ENCODE assay signal across 28 cellular contexts in genomic region chr11:95305726-95306522, GRCh38.
DNase-seq lines count a peak whose midpoint lies in the region; ATAC-seq and TF ChIP-seq lines count a peak whose summit lies in the region.
"Had no signal": no experiment of that assay in that cellular context is flagged by ENCODE, and none has a peak within 500 bp of the region (broad histone marks: within the 10 kb centered on the region; RNA-seq: fewer than 3 reads in every experiment).

No MANE protein-coding gene starts in this region.

- no peak overlapping the region for H3K4me3 Mint-ChIP-seq in neural progenitor cell
- H3K4me3 Mint-ChIP-seq: activated CD4-positive, alpha-beta memory T cell treated with anti-CD3 and anti-CD28 coated beads for 36 hours; activated T-cell treated with anti-CD3 and anti-CD28 coated beads, Interleukin-2, amount 50 U/mL, for 72 hours; CD4-positive, alpha-beta memory T cell; stimulated activated effector memory CD8-positive, alpha-beta T cell treated with anti-CD3 and anti-CD28 coated beads, Interleukin-12 subunit alpha, Interleukin-12 subunit beta, amount 100 ng/mL, for 72 hours had no signal

- no peak overlapping the region for H3K27ac ChIP-seq in right atrium auricular region
- no peak overlapping the region for H3K27ac ChIP-seq in neural progenitor cell
- H3K27ac ChIP-seq: sigmoid colon, upper lobe of right lung had no signal

- peak; percentile 45 for ATAC-seq in Right ventricle myocardium superior (ENCODE audit: poor library complexity)
- ATAC-seq: activated CD4-positive, CD25-positive, alpha-beta regulatory T cell treated with anti-CD3 and anti-CD28 coated beads, Interleukin-2, amount 50 U/mL, for 24 hours; activated T-cell treated with anti-CD3 and anti-CD28 coated beads, Interleukin-2, amount 50 U/mL, for 72 hours; PC-3; upper lobe of right lung had no signal

- no peaks in the 10 kb centered on the region for H3K36me3 ChIP-seq in right atrium auricular region
- no peaks in the 10 kb centered on the region for H3K36me3 ChIP-seq in neural progenitor cell
- H3K36me3 ChIP-seq: MG63, sigmoid colon, upper lobe of right lung had no signal

- no peaks in the 10 kb centered on the region for H4K20me1 ChIP-seq in neural progenitor cell (ENCODE audit: low read depth)

- no peaks in the 10 kb centered on the region for H3K4me1 ChIP-seq in right atrium auricular region
- H3K4me1 ChIP-seq in neural progenitor cell = peaks cover 4% of the 10 kb centered on the region
- H3K4me1 ChIP-seq: upper lobe of right lung had no signal

- no peak overlapping the region for H3K9ac ChIP-seq in neural progenitor cell

- DNase-seq in Right ventricle myocardium superior (no peak), right atrium auricular region (ENCODE audit: low spot score) (no peak), foreskin melanocyte (peak; percentile 97), neural progenitor cell (ENCODE audit: low spot score) (no peak), AG20443 (ENCODE audit: low spot score) (no peak), NCI-H526 (lab: John Stamatoyannopoulos, UW) (no peak), medulla oblongata (ENCODE audit: extremely low spot score) (no peak), NK-92 (lab: John Stamatoyannopoulos, UW; ENCODE audit: unreplicated experiment) (no peak)
- DNase-seq: activated CD4-positive, alpha-beta memory T cell treated with anti-CD3 and anti-CD28 coated beads for 36 hours; activated naive CD4-positive, alpha-beta T cell treated with Interleukin-2 at 50 U/mL for 16 hours; activated T-cell treated with anti-CD3 and anti-CD28 coated beads, Interleukin-2, amount 50 U/mL, for 72 hours; CD4-positive, alpha-beta memory T cell; GOT3; KBM-7; mesenchymal stem cell; MG63; NCI-H1105 treated with DMSO at 0.1 percent for 48 hours; NCI-H1930; NCI-H524; NK-92 treated with Interleukin-12 subunit alpha and Interleukin-12 subunit beta, amount 100 ng/mL, for 24 hours; PC-3; posterior cingulate gyrus; sigmoid colon; substantia nigra; T-helper 2 cell; upper lobe of right lung had no signal

- no peaks in the 10 kb centered on the region for H3K9me3 ChIP-seq in right atrium auricular region
- no peaks in the 10 kb centered on the region for H3K9me3 ChIP-seq in neural progenitor cell (ENCODE audit: low read depth)
- H3K9me3 ChIP-seq: MG63, sigmoid colon, upper lobe of right lung had no signal

- H3K27me3 Mint-ChIP-seq in neural progenitor cell (ENCODE audit: insufficient read depth, low read depth) = peaks cover 3% of the 10 kb centered on the region
- H3K27me3 Mint-ChIP-seq: activated CD4-positive, alpha-beta memory T cell treated with anti-CD3 and anti-CD28 coated beads for 36 hours; CD4-positive, alpha-beta memory T cell had no signal

- intact Hi-C loops in Right ventricle myocardium superior (cut with DNase I) = no loop called here

- no peaks in the 10 kb centered on the region for H3K79me2 ChIP-seq in neural progenitor cell (ENCODE audit: low read depth)

- H3K27ac Mint-ChIP-seq in neural progenitor cell = peak overlapping the region; percentile 14
- H3K27ac Mint-ChIP-seq: activated CD4-positive, alpha-beta memory T cell treated with anti-CD3 and anti-CD28 coated beads for 36 hours; activated T-cell treated with anti-CD3 and anti-CD28 coated beads, Interleukin-2, amount 50 U/mL, for 72 hours; stimulated activated effector memory CD8-positive, alpha-beta T cell treated with anti-CD3 and anti-CD28 coated beads, Interleukin-12 subunit alpha, Interleukin-12 subunit beta, amount 100 ng/mL, for 72 hours had no signal

- H2AFZ ChIP-seq in neural progenitor cell (replicated peaks) = peak overlapping the region; percentile 8

- H3F3A ChIP-seq in neural progenitor cell (ENCODE audit: low read depth) = no peaks in the 10 kb centered on the region

- no peak overlapping the region for H3K4me2 ChIP-seq in neural progenitor cell

- H3K4me3 ChIP-seq in right atrium auricular region (no peak overlapping the region), neural progenitor cell (no peak overlapping the region)
- H3K4me3 ChIP-seq: MG63, sigmoid colon, upper lobe of right lung had no signal

- peaks cover 27% of the 10 kb centered on the region for H3K4me1 Mint-ChIP-seq in neural progenitor cell
- H3K4me1 Mint-ChIP-seq: stimulated activated effector memory CD8-positive, alpha-beta T cell treated with anti-CD3 and anti-CD28 coated beads, Interleukin-12 subunit alpha, Interleukin-12 subunit beta, amount 100 ng/mL, for 72 hours had no signal

- TF ChIP-seq CTCF in right atrium auricular region (IDR thresholded peaks at IDR 0.05) (no peak), neural progenitor cell (IDR thresholded peaks at IDR 0.05) (no peak)

- H3K27me3 ChIP-seq in right atrium auricular region (no peaks in the 10 kb centered on the region), neural progenitor cell (no peaks in the 10 kb centered on the region)
- H3K27me3 ChIP-seq: MG63, sigmoid colon, upper lobe of right lung had no signal

- no peaks in the 10 kb centered on the region for H3K9me3 Mint-ChIP-seq in neural progenitor cell
- H3K9me3 Mint-ChIP-seq: activated CD4-positive, alpha-beta memory T cell treated with anti-CD3 and anti-CD28 coated beads for 36 hours; activated T-cell treated with anti-CD3 and anti-CD28 coated beads, Interleukin-2, amount 50 U/mL, for 72 hours; stimulated activated effector memory CD8-positive, alpha-beta T cell treated with anti-CD3 and anti-CD28 coated beads, Interleukin-12 subunit alpha, Interleukin-12 subunit beta, amount 100 ng/mL, for 72 hours had no signal

- H3K36me3 Mint-ChIP-seq in neural progenitor cell = no peaks in the 10 kb centered on the region
- H3K36me3 Mint-ChIP-seq: activated CD4-positive, alpha-beta memory T cell treated with anti-CD3 and anti-CD28 coated beads for 36 hours; CD4-positive, alpha-beta memory T cell; stimulated activated effector memory CD8-positive, alpha-beta T cell treated with anti-CD3 and anti-CD28 coated beads, Interleukin-12 subunit alpha, Interleukin-12 subunit beta, amount 100 ng/mL, for 72 hours had no signal
